ENCODE assay signal across 12 cellular contexts in the genomic region with DNA sequence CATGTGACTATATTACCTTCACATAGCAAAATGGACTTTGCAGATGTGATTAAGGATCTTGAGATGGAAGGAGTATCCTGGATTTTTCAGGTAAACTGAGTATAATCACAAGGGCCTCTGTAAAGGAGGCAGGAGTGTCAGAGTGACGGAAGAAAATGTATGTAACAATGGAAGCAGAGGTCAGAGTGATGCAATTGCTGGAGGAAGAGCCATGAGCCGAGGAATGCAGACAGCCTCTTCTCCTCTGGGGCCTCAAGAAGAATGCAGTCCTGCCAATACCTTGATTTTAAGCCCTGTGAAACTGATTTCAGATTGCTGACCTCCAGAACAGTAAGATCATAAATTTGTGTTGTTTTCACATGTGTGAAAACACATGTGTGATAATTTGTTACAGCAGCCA. TPM values are rescaled to one million over a fixed set of nuclear protein-coding genes. Genes with fewer than 3 reads are reported as not detected.
DNase-seq lines count a peak whose midpoint lies in the region; ATAC-seq and TF ChIP-seq lines count a peak whose summit lies in the region.
"Had no signal": no experiment of that assay in that cellular context is flagged by ENCODE, and none has a peak within 500 bp of the region (broad histone marks: within the 10 kb centered on the region; RNA-seq: fewer than 3 reads in every experiment).

No MANE protein-coding gene starts in this region.

- H3K27me3 Mint-ChIP-seq in Caco-2 (ENCODE audit: insufficient read depth, unreplicated experiment) (no peaks in the 10 kb centered on the region), endodermal cell (ENCODE audit: insufficient read depth) (peaks cover 5% of the 10 kb centered on the region), neural progenitor cell (ENCODE audit: insufficient read depth, low read depth) (peaks cover 4% of the 10 kb centered on the region)

- H3F3A ChIP-seq in neural progenitor cell (ENCODE audit: low read depth) = no peaks in the 10 kb centered on the region

- H3K4me1 ChIP-seq in Caco-2 = peaks cover 25% of the 10 kb centered on the region
- no peaks in the 10 kb centered on the region for H3K4me1 ChIP-seq in OCI-LY7 (ENCODE audit: insufficient read depth, low read length, poor library complexity, severe bottlenecking)
- H3K4me1 ChIP-seq in endodermal cell (ENCODE audit: control insufficient read depth, insufficient read depth, low read length) = peaks cover 2% of the 10 kb centered on the region
- no peaks in the 10 kb centered on the region for H3K4me1 ChIP-seq in neural progenitor cell

- H3K9ac ChIP-seq in endodermal cell (ENCODE audit: extremely low read depth, low read length, poor library complexity, severe bottlenecking) (no peak overlapping the region), neural progenitor cell (no peak overlapping the region)

- no peak overlapping the region for H3K4me3 Mint-ChIP-seq in Caco-2 (ENCODE audit: unreplicated experiment)
- H3K4me3 Mint-ChIP-seq in endodermal cell = no peak overlapping the region
- H3K4me3 Mint-ChIP-seq in neural progenitor cell = no peak overlapping the region

- peaks cover 17% of the 10 kb centered on the region for H3K4me1 Mint-ChIP-seq in Caco-2 (ENCODE audit: low read depth, unreplicated experiment)
- H3K4me1 Mint-ChIP-seq in endodermal cell = no peaks in the 10 kb centered on the region
- no peaks in the 10 kb centered on the region for H3K4me1 Mint-ChIP-seq in neural progenitor cell

- H3K36me3 Mint-ChIP-seq in Caco-2 (ENCODE audit: insufficient read depth, unreplicated experiment) = peaks cover 5% of the 10 kb centered on the region
- peaks cover 2% of the 10 kb centered on the region for H3K36me3 Mint-ChIP-seq in endodermal cell (ENCODE audit: low read depth)
- no peaks in the 10 kb centered on the region for H3K36me3 Mint-ChIP-seq in neural progenitor cell

- H3K9me3 ChIP-seq in Caco-2 (no peaks in the 10 kb centered on the region), OCI-LY7 (ENCODE audit: low read length) (no peaks in the 10 kb centered on the region), endodermal cell (ENCODE audit: control insufficient read depth, low read length) (no peaks in the 10 kb centered on the region), neural progenitor cell (ENCODE audit: low read depth) (no peaks in the 10 kb centered on the region)

- H3K36me3 ChIP-seq in Caco-2 (ENCODE audit: control insufficient read depth, insufficient read depth, low read length) = no peaks in the 10 kb centered on the region; the same call in none of the 2 replicates
- no peaks in the 10 kb centered on the region for H3K36me3 ChIP-seq in OCI-LY7 (ENCODE audit: insufficient read depth, low read length)
- peaks cover 13% of the 10 kb centered on the region for H3K36me3 ChIP-seq in endodermal cell (ENCODE audit: control insufficient read depth, insufficient read depth, low read length)
- H3K36me3 ChIP-seq in neural progenitor cell = no peaks in the 10 kb centered on the region

- DNase-seq in Caco-2 (peak in 1 of 2 experiments; percentile 47), OCI-LY7 (ENCODE audit: low spot score) (no peak), endodermal cell (no peak), neural progenitor cell (ENCODE audit: low spot score) (no peak)
- DNase-seq in activated CD8-positive, alpha-beta memory T cell treated with anti-CD3 and anti-CD28 coated beads, Interleukin-2, amount 50 U/mL, for 4 hours = no peak
- DNase-seq: activated gamma-delta T cell; Calu3; NCI-H1048; NCI-H226; stimulated activated CD4-positive, alpha-beta T cell treated with anti-CD3 and anti-CD28 coated beads, Interleukin-4, amount 100 ng/mL, for 24 hours had no signal

- POLR2A ChIA-PET in Caco-2 (lab: Charles Lee) (no interaction called here), OCI-LY7 (lab: Charles Lee) (no interaction called here)

- H3K9me3 Mint-ChIP-seq in Caco-2 (ENCODE audit: unreplicated experiment) (no peaks in the 10 kb centered on the region), endodermal cell (no peaks in the 10 kb centered on the region), neural progenitor cell (no peaks in the 10 kb centered on the region)

- 76 to 90% methylated on average over 2 of the region's 2 CpGs for WGBS in endodermal cell (ENCODE audit: insufficient coverage in 1 of 2, insufficient read length in 1 of 2), 2 experiments

- H3K27ac Mint-ChIP-seq in Caco-2 (ENCODE audit: unreplicated experiment) = peak overlapping the region; percentile 75
- peak overlapping the region; percentile 62 for H3K27ac Mint-ChIP-seq in endodermal cell
- H3K27ac Mint-ChIP-seq in neural progenitor cell = peak overlapping the region; percentile 36

- H3K27me3 ChIP-seq in Caco-2 (replicated peaks; ENCODE audit: control insufficient read depth, insufficient read depth, low read length) (no peaks in the 10 kb centered on the region), endodermal cell (ENCODE audit: control insufficient read depth, insufficient read depth, low read length, poor library complexity, severe bottlenecking) (no peaks in the 10 kb centered on the region), neural progenitor cell (no peaks in the 10 kb centered on the region)

- TF ChIP-seq CTCF in Caco-2 (IDR thresholded peaks at IDR 0.05; ENCODE audit: insufficient read depth in 1 of 2, low read depth in 1 of 2, low read length in 1 of 2, severe bottlenecking in 1 of 2, unreplicated experiment in 1 of 2) (no peak), OCI-LY7 (conservative IDR thresholded peaks at IDR 0.05; ENCODE audit: low read length) (no peak), endodermal cell (conservative IDR thresholded peaks at IDR 0.05) (no peak), neural progenitor cell (IDR thresholded peaks at IDR 0.05) (no peak)

- intact Hi-C loops in Caco-2 (cut with micrococcal nuclease; ENCODE audit: unreplicated experiment) = loop anchor here (2.0 kb wide), 1 partner anchor 16 kb away; no protein-coding TSS in a partner anchor
- intact Hi-C loops in OCI-LY7 (cut with micrococcal nuclease; ENCODE audit: unreplicated experiment) = no loop called here

- CTCF ChIA-PET in Caco-2 (lab: Charles Lee) (no interaction called here), OCI-LY7 (lab: Charles Lee; ENCODE audit: unreplicated experiment) (no interaction called here)

- H3K9me2 ChIP-seq in OCI-LY7 (ENCODE audit: insufficient read depth, low read length) = no peaks in the 10 kb centered on the region

- no peak for ATAC-seq in GM18867 (IDR thresholded peaks at IDR 0.05; ENCODE audit: unreplicated experiment)
- ATAC-seq in HG02571 (IDR thresholded peaks at IDR 0.05; ENCODE audit: unreplicated experiment) = no peak

- TSS peak; percentile 35 for BruUV-seq in Caco-2 (replicated peaks; lab: Mats Ljungman, UMichigan)
- BruUV-seq in OCI-LY7 (replicated peaks; lab: Mats Ljungman, UMichigan) = TSS peak; percentile 38

- no peaks in the 10 kb centered on the region for H4K20me1 ChIP-seq in OCI-LY7 (ENCODE audit: insufficient read depth, low read length)
- H4K20me1 ChIP-seq in neural progenitor cell (ENCODE audit: low read depth) = no peaks in the 10 kb centered on the region

- H3K27ac ChIP-seq in OCI-LY7 (ENCODE audit: low read depth, low read length, poor library complexity, severe bottlenecking) (no peak overlapping the region), endodermal cell (ENCODE audit: low read depth, low read length) (peak overlapping the region; percentile 19), neural progenitor cell (no peak overlapping the region)

- no peak overlapping the region for H2AFZ ChIP-seq in OCI-LY7 (ENCODE audit: low read length)
- no peak overlapping the region for H2AFZ ChIP-seq in neural progenitor cell (replicated peaks)

- H3K4me3 ChIP-seq in Caco-2 (ENCODE audit: low read depth, low read length) (no peak overlapping the region), OCI-LY7 (ENCODE audit: low read depth, low read length, poor library complexity, severe bottlenecking) (no peak overlapping the region), endodermal cell (ENCODE audit: low read length) (no peak overlapping the region), neural progenitor cell (no peak overlapping the region)

- H3K4me2 ChIP-seq in OCI-LY7 (ENCODE audit: low read length) = no peak overlapping the region
- H3K4me2 ChIP-seq in neural progenitor cell = no peak overlapping the region

- H3K79me2 ChIP-seq in OCI-LY7 (ENCODE audit: insufficient read depth, low read depth, low read length) (no peaks in the 10 kb centered on the region), neural progenitor cell (ENCODE audit: low read depth) (no peaks in the 10 kb centered on the region)

RNA-seq across cellular contexts. Expression of a gene that starts 15.1 kb away (rescaled TPM):
- total RNA-seq in Caco-2 (2022) = 12.6 and 14.3 TPM in 2 replicates
- 18.9 and 19.3 TPM in 2 replicates for total RNA-seq in OCI-LY7 (2014; rRNA removed; shearing (Covaris generic))
- 27.4 and 30.1 TPM in 2 replicates for total RNA-seq in OCI-LY7 (2022)
- 10 to 100 TPM; 24.1 to 25.8 TPM for total RNA-seq in endodermal cell
- polyA plus RNA-seq in endodermal cell (2013, experiment 1 of 2) = 21.2 TPM
- 19.8 TPM for polyA plus RNA-seq in endodermal cell (2013, experiment 2 of 2)
- 9.3 and 20.8 TPM in 2 replicates for total RNA-seq in neural progenitor cell (ENCODE audit: low replicate concordance)

RNA-seq across cellular contexts. Expression of a gene that starts 16.8 kb away (rescaled TPM):
- total RNA-seq in Caco-2 (2022) = 1.6 and 2.1 TPM in 2 replicates
- 3.9 and 8.0 TPM in 2 replicates for total RNA-seq in OCI-LY7 (2014; rRNA removed; shearing (Covaris generic))
- 8.0 and 9.5 TPM in 2 replicates for total RNA-seq in OCI-LY7 (2022)
- total RNA-seq in endodermal cell = 10 to 100 TPM; 14.4 to 16.9 TPM
- 15.6 TPM for polyA plus RNA-seq in endodermal cell (2013, experiment 1 of 2)
- polyA plus RNA-seq in endodermal cell (2013, experiment 2 of 2) = 15.4 TPM
- 8.5 and 15.6 TPM in 2 replicates for total RNA-seq in neural progenitor cell (ENCODE audit: low replicate concordance)

RNA-seq across cellular contexts. Expression of a gene that starts 27.2 kb away (rescaled TPM):
- total RNA-seq in Caco-2 (2022) = 2.9 and 3.4 TPM in 2 replicates
- total RNA-seq in OCI-LY7 (2014; rRNA removed; shearing (Covaris generic)) = 0.05 TPM in 1 of 2 replicates, not detected in the other
- total RNA-seq in OCI-LY7 (2022) = not detected in 2 replicates
- 1 to 10 TPM; 1.2 to 2.0 TPM for total RNA-seq in endodermal cell
- polyA plus RNA-seq in endodermal cell (2013, experiment 1 of 2) = 3.6 TPM
- polyA plus RNA-seq in endodermal cell (2013, experiment 2 of 2) = 3.7 TPM
- 0.32 and 0.90 TPM in 2 replicates for total RNA-seq in neural progenitor cell (ENCODE audit: low replicate concordance)

RNA-seq across cellular contexts. Expression of a gene that starts 32.6 kb away (rescaled TPM):
- total RNA-seq in Caco-2 (2022) (40.1 and 43.5 TPM in 2 replicates), OCI-LY7 (2022) (20.3 and 25.2 TPM in 2 replicates), endodermal cell (10 to 100 TPM; 37.2 to 39.7 TPM), neural progenitor cell (ENCODE audit: low replicate concordance) (47.7 and 77.5 TPM in 2 replicates)
- 17.5 and 24.1 TPM in 2 replicates for total RNA-seq in OCI-LY7 (2014; rRNA removed; shearing (Covaris generic))
- polyA plus RNA-seq in endodermal cell (2013, experiment 1 of 2) = 29.9 TPM
- 26.1 TPM for polyA plus RNA-seq in endodermal cell (2013, experiment 2 of 2)
